27 cellular contexts compared by ENCODE assay signal in genomic region chr12:111769599-111769998, GRCh38.
"Had no signal": no experiment of that assay in that cellular context is flagged by ENCODE, and none has a peak within 500 bp of the region (broad histone marks: within the 10 kb centered on the region; RNA-seq: fewer than 3 reads in every experiment).

No MANE protein-coding gene starts in this region.

- DNase-seq: activated B cell treated with CpG ODN at 0.5 μM for 24 hours; activated CD4-positive, alpha-beta T cell treated with anti-CD3 and anti-CD28 coated beads for 1 hour; activated CD4-positive, alpha-beta T cell treated with anti-CD3 and anti-CD28 coated beads, Interleukin-2, amount 10 ng/mL, durations not matched to agents 24 days and 14 days; activated CD4-positive, alpha-beta T cell treated with anti-CD3 and anti-CD28 coated beads, Interleukin-2, amount 50 U/mL, for 48 hours; activated CD8-positive, alpha-beta memory T cell treated with anti-CD3 and anti-CD28 coated beads, Interleukin-2, amount 10 ng/mL, durations not matched to agents 7 days and 5 days; activated effector memory CD4-positive, alpha-beta T cell treated with anti-CD3 and anti-CD28 coated beads, Interleukin-2, amount 50 U/mL, for 16 hours; activated naive CD4-positive, alpha-beta T cell treated with Interleukin-2 at 50 U/mL for 16 hours; activated naive CD8-positive, alpha-beta T cell treated with anti-CD3 and anti-CD28 coated beads, Interleukin-2, amount 50 U/mL, for 24 hours; activated T-cell treated with anti-CD3 and anti-CD28 coated beads, Interleukin-2, amount 50 U/mL, for 4 hours; amniotic stem cell; NCI-H1092; NCI-H1417; NCI-H1930; NCI-H2107; NCI-H510A; NCI-H526 treated with DMSO at 0.1 percent for 48 hours; NCI-H82; T-cell; T-helper 2 cell; T1000 had no signal

- H3K36me3 Mint-ChIP-seq: T-cell had no signal

- FAIRE-seq: astrocyte, TTC549 had no signal

- H3K4me3 Mint-ChIP-seq: activated B cell treated with CpG ODN at 0.5 μM for 24 hours; activated CD4-positive, alpha-beta T cell treated with anti-CD3 and anti-CD28 coated beads, Interleukin-2, amount 10 ng/mL, durations not matched to agents 24 days and 14 days; activated CD8-positive, alpha-beta memory T cell treated with anti-CD3 and anti-CD28 coated beads, Interleukin-2, amount 10 ng/mL, durations not matched to agents 7 days and 5 days; activated naive CD8-positive, alpha-beta T cell treated with anti-CD3 and anti-CD28 coated beads, Interleukin-2, amount 50 U/mL, for 24 hours; activated T-cell treated with anti-CD3 and anti-CD28 coated beads, Interleukin-2, amount 50 U/mL, for 4 hours; central memory CD8-positive, alpha-beta T cell; T-cell had no signal

- H3K27me3 Mint-ChIP-seq: activated B cell treated with CpG ODN at 0.5 μM for 24 hours had no signal

- H3K27ac ChIP-seq: SK-N-MC had no signal

- H3K9me3 Mint-ChIP-seq: activated B cell treated with CpG ODN at 0.5 μM for 24 hours; activated CD4-positive, alpha-beta T cell treated with anti-CD3 and anti-CD28 coated beads, Interleukin-2, amount 10 ng/mL, durations not matched to agents 24 days and 14 days; activated naive CD4-positive, alpha-beta T cell treated with anti-CD3 and anti-CD28 coated beads, Interleukin-2, amount 50 U/mL, for 72 hours; activated naive CD8-positive, alpha-beta T cell treated with anti-CD3 and anti-CD28 coated beads, Interleukin-2, amount 50 U/mL, for 24 hours; activated T-cell treated with anti-CD3 and anti-CD28 coated beads, Interleukin-2, amount 50 U/mL, for 4 hours; brain; central memory CD8-positive, alpha-beta T cell; T-cell had no signal

- H3K4me3 ChIP-seq: SK-N-MC had no signal

- H3K27ac Mint-ChIP-seq: activated B cell treated with CpG ODN at 0.5 μM for 24 hours; activated CD4-positive, alpha-beta T cell treated with anti-CD3 and anti-CD28 coated beads, Interleukin-2, amount 10 ng/mL, durations not matched to agents 24 days and 14 days; activated CD8-positive, alpha-beta memory T cell treated with anti-CD3 and anti-CD28 coated beads, Interleukin-2, amount 10 ng/mL, durations not matched to agents 7 days and 5 days; activated naive CD4-positive, alpha-beta T cell treated with anti-CD3 and anti-CD28 coated beads, Interleukin-2, amount 50 U/mL, for 72 hours; activated naive CD8-positive, alpha-beta T cell treated with anti-CD3 and anti-CD28 coated beads, Interleukin-2, amount 50 U/mL, for 24 hours; brain; T-cell had no signal

- ATAC-seq: activated CD8-positive, alpha-beta memory T cell treated with anti-CD3 and anti-CD28 coated beads, Interleukin-2, amount 10 ng/mL, durations not matched to agents 7 days and 5 days; activated naive CD4-positive, alpha-beta T cell treated with anti-CD3 and anti-CD28 coated beads, Interleukin-2, amount 50 U/mL, for 72 hours; activated naive CD8-positive, alpha-beta T cell treated with anti-CD3 and anti-CD28 coated beads, Interleukin-2, amount 50 U/mL, for 24 hours; activated T-cell treated with anti-CD3 and anti-CD28 coated beads, Interleukin-2, amount 50 U/mL, for 4 hours; Right ventricle myocardium inferior; T-cell had no signal
